Comparison of ENCODE assay signal across 13 cellular contexts in genomic region chr10:88159127-88159829, GRCh38.
DNase-seq lines count a peak whose midpoint lies in the region; ATAC-seq and TF ChIP-seq lines count a peak whose summit lies in the region.
"Had no signal": no experiment of that assay in that cellular context is flagged by ENCODE, and none has a peak within 500 bp of the region (broad histone marks: within the 10 kb centered on the region; RNA-seq: fewer than 3 reads in every experiment).

No MANE protein-coding gene starts in this region.

- no peak overlapping the region for H3K4me3 ChIP-seq in ACC112 (ENCODE audit: low read depth, low read length)
- H3K4me3 ChIP-seq in NB4 (ENCODE audit: low read depth, low read length): no peak overlapping the region
- no peak overlapping the region for H3K4me3 ChIP-seq in colonic mucosa
- H3K4me3 ChIP-seq: neural progenitor cell had no signal

- ATAC-seq in GM21825 (IDR thresholded peaks at IDR 0.05; ENCODE audit: unreplicated experiment): no peak

- POLR2A ChIA-PET in GM10248 (lab: Yijun Ruan, JAX): no interaction called here

- H3K9me3 ChIP-seq in colonic mucosa: no peaks in the 10 kb centered on the region

- peak overlapping the region; percentile 79 for H2AFZ ChIP-seq in ACC112 (ENCODE audit: low read length, unreplicated experiment)
- H2AFZ ChIP-seq: neural progenitor cell had no signal

- H3K9ac ChIP-seq in colonic mucosa (ENCODE audit: low read depth in 2 of 2, low read length in 2 of 2): no peak overlapping the region
- H3K9ac ChIP-seq: neural progenitor cell had no signal

- H3K36me3 ChIP-seq in ACC112 (ENCODE audit: insufficient read depth, low read length) (no peaks in the 10 kb centered on the region), colonic mucosa (no peaks in the 10 kb centered on the region)
- H3K36me3 ChIP-seq: neural progenitor cell had no signal

- TF ChIP-seq POLR2A in NB4 (IDR thresholded peaks at IDR 0.05; ENCODE audit: extremely low read depth, insufficient read length): no peak

- H3K27me3 Mint-ChIP-seq in osteocyte (ENCODE audit: unreplicated experiment): no peaks in the 10 kb centered on the region
- H3K27me3 Mint-ChIP-seq: activated naive CD4-positive, alpha-beta T cell treated with anti-CD3 and anti-CD28 coated beads, Interleukin-2, amount 10 ng/mL, durations not matched to agents 7 days and 5 days had no signal

- TF ChIP-seq CTCF in NB4 (IDR thresholded peaks at IDR 0.05; ENCODE audit: low read depth, low read length) (no peak), colonic mucosa (IDR thresholded peaks at IDR 0.05) (no peak), osteocyte (IDR thresholded peaks at IDR 0.05) (no peak), GM10248 (IDR thresholded peaks at IDR 0.05; ENCODE audit: control extremely low read depth, extremely low read depth, low read depth, missing control alignments) (no peak)

- peak overlapping the region; percentile 25 for H3K27ac Mint-ChIP-seq in osteocyte (ENCODE audit: unreplicated experiment)
- H3K27ac Mint-ChIP-seq: activated naive CD4-positive, alpha-beta T cell treated with anti-CD3 and anti-CD28 coated beads, Interleukin-2, amount 10 ng/mL, durations not matched to agents 7 days and 5 days; neural progenitor cell had no signal

- H3K79me2 ChIP-seq in ACC112 (ENCODE audit: control insufficient read depth, insufficient read depth, low read length, unreplicated experiment): no peaks in the 10 kb centered on the region

- H3K4me1 Mint-ChIP-seq in osteocyte (ENCODE audit: unreplicated experiment): peaks cover 33% of the 10 kb centered on the region

- DNase-seq in NB4 (ENCODE audit: low read depth) (peak; percentile 10), colonic mucosa (no peak), osteocyte (ENCODE audit: extremely low spot score, unreplicated experiment) (no peak), mucosa of gallbladder (ENCODE audit: low spot score) (no peak), GM10248 (ENCODE audit: extremely low spot score) (no peak), NCI-H748 (lab: John Stamatoyannopoulos, UW; ENCODE audit: unreplicated experiment) (no peak)
- DNase-seq: activated CD8-positive, alpha-beta memory T cell treated with anti-CD3 and anti-CD28 coated beads, Interleukin-2, amount 50 U/mL, for 4 hours; activated naive CD4-positive, alpha-beta T cell treated with anti-CD3 and anti-CD28 coated beads, Interleukin-2, amount 10 ng/mL, durations not matched to agents 7 days and 5 days; KBM-7; NCI-H1930 had no signal

- CTCF ChIA-PET in GM10248 (lab: Yijun Ruan, JAX): interaction anchor here (0.7 kb wide), 1 partner anchor 46 kb away, joined by 4 read pairs; no protein-coding TSS in a partner anchor

- no peak overlapping the region for H3K4me3 Mint-ChIP-seq in osteocyte (ENCODE audit: unreplicated experiment)
- H3K4me3 Mint-ChIP-seq: activated naive CD4-positive, alpha-beta T cell treated with anti-CD3 and anti-CD28 coated beads, Interleukin-2, amount 10 ng/mL, durations not matched to agents 7 days and 5 days; neural progenitor cell had no signal

- intact Hi-C loops in colonic mucosa (cut with DNase I): no loop called here

- peak overlapping the region; percentile 83 for H3K27ac ChIP-seq in ACC112 (ENCODE audit: low read depth, low read length)
- peak overlapping the region; percentile 4 for H3K27ac ChIP-seq in colonic mucosa
- H3K27ac ChIP-seq: neural progenitor cell had no signal

- no peaks in the 10 kb centered on the region for H3K36me3 Mint-ChIP-seq in osteocyte (ENCODE audit: unreplicated experiment)
- H3K36me3 Mint-ChIP-seq: activated naive CD4-positive, alpha-beta T cell treated with anti-CD3 and anti-CD28 coated beads, Interleukin-2, amount 10 ng/mL, durations not matched to agents 7 days and 5 days; neural progenitor cell had no signal

- peaks cover 50% of the 10 kb centered on the region for H3K4me1 ChIP-seq in ACC112 (ENCODE audit: control insufficient read depth, insufficient read depth, low read length, unreplicated experiment)
- peaks cover 6% of the 10 kb centered on the region for H3K4me1 ChIP-seq in colonic mucosa
- H3K4me1 ChIP-seq: neural progenitor cell had no signal

- H3K9me3 Mint-ChIP-seq in osteocyte (ENCODE audit: unreplicated experiment): no peaks in the 10 kb centered on the region
- H3K9me3 Mint-ChIP-seq: activated naive CD4-positive, alpha-beta T cell treated with anti-CD3 and anti-CD28 coated beads, Interleukin-2, amount 10 ng/mL, durations not matched to agents 7 days and 5 days; neural progenitor cell had no signal

- H3K27me3 ChIP-seq in ACC112 (ENCODE audit: insufficient read depth, low read length) (no peaks in the 10 kb centered on the region), colonic mucosa (no peaks in the 10 kb centered on the region)
- H3K27me3 ChIP-seq: neural progenitor cell had no signal
